1 cellular context compared by ENCODE assay signal in the genomic region with DNA sequence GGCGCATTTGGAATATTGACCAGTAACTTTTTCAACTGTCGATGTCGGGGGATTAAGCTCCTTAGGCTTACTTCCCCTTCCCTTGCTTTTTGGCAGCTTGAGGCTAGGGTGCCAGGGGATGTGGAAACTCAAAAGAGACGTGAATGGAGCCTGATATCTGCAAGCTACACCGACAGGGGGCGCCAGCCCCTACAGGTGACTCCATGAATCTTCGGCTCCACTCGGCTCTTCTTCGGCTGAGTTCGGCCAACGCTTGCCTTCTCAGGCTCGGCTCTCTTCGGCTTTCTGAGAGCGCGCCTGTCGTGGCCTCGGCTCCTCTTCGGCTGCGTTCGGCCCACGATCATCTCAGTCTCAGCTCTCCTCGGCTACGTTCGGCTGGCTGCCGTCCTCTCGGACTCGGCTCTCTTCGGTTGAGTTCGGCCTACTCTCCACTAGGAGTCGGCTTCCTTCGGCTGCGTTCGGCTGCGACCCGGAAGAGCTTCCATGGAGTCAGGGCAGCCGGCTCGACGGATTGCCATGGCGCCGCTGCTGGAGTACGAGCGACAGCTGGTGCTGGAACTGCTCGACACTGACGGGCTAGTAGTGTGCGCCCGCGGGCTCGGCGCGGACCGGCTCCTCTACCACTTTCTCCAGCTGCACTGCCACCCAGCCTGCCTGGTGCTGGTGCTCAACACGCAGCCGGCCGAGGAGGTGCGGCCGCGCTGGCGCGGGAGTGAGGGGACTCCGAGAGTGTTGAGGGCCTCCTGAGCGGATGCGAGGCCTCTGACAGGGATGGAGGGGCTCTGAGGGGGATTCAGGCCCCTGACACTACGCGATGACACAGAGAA.
TF ChIP-seq lines count a peak whose summit lies in the region.

A gene (plus strand): TSS at position 472 of the 827 bp plus-strand sequence. CDS start 12 bp downstream, at position 484.

TF ChIP-seq in HepG2, 621 proteins besides CTCF, POLR2A, EP300 and RAD21 (continued from another document and continues in another):
- TF ChIP-seq, protein P1, sequence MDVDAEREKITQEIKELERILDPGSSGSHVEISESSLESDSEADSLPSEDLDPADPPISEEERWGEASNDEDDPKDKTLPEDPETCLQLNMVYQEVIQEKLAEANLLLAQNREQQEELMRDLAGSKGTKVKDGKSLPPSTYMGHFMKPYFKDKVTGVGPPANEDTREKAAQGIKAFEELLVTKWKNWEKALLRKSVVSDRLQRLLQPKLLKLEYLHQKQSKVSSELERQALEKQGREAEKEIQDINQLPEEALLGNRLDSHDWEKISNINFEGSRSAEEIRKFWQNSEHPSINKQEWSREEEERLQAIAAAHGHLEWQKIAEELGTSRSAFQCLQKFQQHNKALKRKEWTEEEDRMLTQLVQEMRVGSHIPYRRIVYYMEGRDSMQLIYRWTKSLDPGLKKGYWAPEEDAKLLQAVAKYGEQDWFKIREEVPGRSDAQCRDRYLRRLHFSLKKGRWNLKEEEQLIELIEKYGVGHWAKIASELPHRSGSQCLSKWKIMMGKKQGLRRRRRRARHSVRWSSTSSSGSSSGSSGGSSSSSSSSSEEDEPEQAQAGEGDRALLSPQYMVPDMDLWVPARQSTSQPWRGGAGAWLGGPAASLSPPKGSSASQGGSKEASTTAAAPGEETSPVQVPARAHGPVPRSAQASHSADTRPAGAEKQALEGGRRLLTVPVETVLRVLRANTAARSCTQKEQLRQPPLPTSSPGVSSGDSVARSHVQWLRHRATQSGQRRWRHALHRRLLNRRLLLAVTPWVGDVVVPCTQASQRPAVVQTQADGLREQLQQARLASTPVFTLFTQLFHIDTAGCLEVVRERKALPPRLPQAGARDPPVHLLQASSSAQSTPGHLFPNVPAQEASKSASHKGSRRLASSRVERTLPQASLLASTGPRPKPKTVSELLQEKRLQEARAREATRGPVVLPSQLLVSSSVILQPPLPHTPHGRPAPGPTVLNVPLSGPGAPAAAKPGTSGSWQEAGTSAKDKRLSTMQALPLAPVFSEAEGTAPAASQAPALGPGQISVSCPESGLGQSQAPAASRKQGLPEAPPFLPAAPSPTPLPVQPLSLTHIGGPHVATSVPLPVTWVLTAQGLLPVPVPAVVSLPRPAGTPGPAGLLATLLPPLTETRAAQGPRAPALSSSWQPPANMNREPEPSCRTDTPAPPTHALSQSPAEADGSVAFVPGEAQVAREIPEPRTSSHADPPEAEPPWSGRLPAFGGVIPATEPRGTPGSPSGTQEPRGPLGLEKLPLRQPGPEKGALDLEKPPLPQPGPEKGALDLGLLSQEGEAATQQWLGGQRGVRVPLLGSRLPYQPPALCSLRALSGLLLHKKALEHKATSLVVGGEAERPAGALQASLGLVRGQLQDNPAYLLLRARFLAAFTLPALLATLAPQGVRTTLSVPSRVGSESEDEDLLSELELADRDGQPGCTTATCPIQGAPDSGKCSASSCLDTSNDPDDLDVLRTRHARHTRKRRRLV (CRISPR knock-in tag; IDR thresholded peaks at IDR 0.05): peak; percentile 94; the same call in 1 of the 2 replicates
- TF ChIP-seq FOXA1 (IDR thresholded peaks at IDR 0.05) (no peak), FOXA1 (CRISPR knock-in tag; IDR thresholded peaks at IDR 0.05) (peak; percentile 23), ZNF256 (CRISPR knock-in tag; conservative IDR thresholded peaks at IDR 0.05) (peak; percentile 93; the same call in 1 of the 2 replicates), ZBTB7A (CRISPR knock-in tag; IDR thresholded peaks at IDR 0.05) (no peak), SIX4 (CRISPR knock-in tag; IDR thresholded peaks at IDR 0.05) (0 out of 2 replicates have a peak, but pooled peaks have one; percentile 36), ZNF382 (CRISPR knock-in tag; IDR thresholded peaks at IDR 0.05; ENCODE audit: borderline replicate concordance) (no peak), NBN (conservative IDR thresholded peaks at IDR 0.05) (no peak), RORA (CRISPR knock-in tag; IDR thresholded peaks at IDR 0.05) (no peak), ZNF326 (CRISPR knock-in tag; IDR thresholded peaks at IDR 0.05; ENCODE audit: borderline replicate concordance) (0 out of 2 replicates have a peak, but pooled peaks have one; percentile 73), SMAD3 (CRISPR knock-in tag; IDR thresholded peaks at IDR 0.05) (peak; percentile 47), TCF12 (IDR thresholded peaks at IDR 0.05) (no peak), TCF12 (CRISPR knock-in tag; IDR thresholded peaks at IDR 0.05) (peak; percentile 81; the same call in 1 of the 2 replicates), SRSF4 (IDR thresholded peaks at IDR 0.05; ENCODE audit: low read depth, low read length, poor library complexity, severe bottlenecking) (no peak), BHLHE40 (IDR thresholded peaks at IDR 0.05; ENCODE audit: low read length) (0 out of 2 replicates have a peak, but pooled peaks have one; percentile 6), KDM3A (CRISPR knock-in tag; IDR thresholded peaks at IDR 0.05; ENCODE audit: low read depth) (peak; percentile 96)
- TF ChIP-seq, protein P2, sequence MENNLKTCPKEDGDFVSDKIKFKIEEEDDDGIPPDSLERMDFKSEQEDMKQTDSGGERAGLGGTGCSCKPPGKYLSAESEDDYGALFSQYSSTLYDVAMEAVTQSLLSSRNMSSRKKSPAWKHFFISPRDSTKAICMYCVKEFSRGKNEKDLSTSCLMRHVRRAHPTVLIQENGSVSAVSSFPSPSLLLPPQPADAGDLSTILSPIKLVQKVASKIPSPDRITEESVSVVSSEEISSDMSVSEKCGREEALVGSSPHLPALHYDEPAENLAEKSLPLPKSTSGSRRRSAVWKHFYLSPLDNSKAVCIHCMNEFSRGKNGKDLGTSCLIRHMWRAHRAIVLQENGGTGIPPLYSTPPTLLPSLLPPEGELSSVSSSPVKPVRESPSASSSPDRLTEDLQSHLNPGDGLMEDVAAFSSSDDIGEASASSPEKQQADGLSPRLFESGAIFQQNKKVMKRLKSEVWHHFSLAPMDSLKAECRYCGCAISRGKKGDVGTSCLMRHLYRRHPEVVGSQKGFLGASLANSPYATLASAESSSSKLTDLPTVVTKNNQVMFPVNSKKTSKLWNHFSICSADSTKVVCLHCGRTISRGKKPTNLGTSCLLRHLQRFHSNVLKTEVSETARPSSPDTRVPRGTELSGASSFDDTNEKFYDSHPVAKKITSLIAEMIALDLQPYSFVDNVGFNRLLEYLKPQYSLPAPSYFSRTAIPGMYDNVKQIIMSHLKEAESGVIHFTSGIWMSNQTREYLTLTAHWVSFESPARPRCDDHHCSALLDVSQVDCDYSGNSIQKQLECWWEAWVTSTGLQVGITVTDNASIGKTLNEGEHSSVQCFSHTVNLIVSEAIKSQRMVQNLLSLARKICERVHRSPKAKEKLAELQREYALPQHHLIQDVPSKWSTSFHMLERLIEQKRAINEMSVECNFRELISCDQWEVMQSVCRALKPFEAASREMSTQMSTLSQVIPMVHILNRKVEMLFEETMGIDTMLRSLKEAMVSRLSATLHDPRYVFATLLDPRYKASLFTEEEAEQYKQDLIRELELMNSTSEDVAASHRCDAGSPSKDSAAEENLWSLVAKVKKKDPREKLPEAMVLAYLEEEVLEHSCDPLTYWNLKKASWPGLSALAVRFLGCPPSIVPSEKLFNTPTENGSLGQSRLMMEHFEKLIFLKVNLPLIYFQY (CRISPR knock-in tag; IDR thresholded peaks at IDR 0.05; ENCODE audit: borderline replicate concordance): peak; percentile 33; the same call in 1 of the 2 replicates
- TF ChIP-seq, protein P3, sequence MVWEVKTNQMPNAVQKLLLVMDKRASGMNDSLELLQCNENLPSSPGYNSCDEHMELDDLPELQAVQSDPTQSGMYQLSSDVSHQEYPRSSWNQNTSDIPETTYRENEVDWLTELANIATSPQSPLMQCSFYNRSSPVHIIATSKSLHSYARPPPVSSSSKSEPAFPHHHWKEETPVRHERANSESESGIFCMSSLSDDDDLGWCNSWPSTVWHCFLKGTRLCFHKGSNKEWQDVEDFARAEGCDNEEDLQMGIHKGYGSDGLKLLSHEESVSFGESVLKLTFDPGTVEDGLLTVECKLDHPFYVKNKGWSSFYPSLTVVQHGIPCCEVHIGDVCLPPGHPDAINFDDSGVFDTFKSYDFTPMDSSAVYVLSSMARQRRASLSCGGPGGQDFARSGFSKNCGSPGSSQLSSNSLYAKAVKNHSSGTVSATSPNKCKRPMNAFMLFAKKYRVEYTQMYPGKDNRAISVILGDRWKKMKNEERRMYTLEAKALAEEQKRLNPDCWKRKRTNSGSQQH (CRISPR knock-in tag; IDR thresholded peaks at IDR 0.05; ENCODE audit: low read depth): peak; percentile 56
- TF ChIP-seq, protein P4, sequence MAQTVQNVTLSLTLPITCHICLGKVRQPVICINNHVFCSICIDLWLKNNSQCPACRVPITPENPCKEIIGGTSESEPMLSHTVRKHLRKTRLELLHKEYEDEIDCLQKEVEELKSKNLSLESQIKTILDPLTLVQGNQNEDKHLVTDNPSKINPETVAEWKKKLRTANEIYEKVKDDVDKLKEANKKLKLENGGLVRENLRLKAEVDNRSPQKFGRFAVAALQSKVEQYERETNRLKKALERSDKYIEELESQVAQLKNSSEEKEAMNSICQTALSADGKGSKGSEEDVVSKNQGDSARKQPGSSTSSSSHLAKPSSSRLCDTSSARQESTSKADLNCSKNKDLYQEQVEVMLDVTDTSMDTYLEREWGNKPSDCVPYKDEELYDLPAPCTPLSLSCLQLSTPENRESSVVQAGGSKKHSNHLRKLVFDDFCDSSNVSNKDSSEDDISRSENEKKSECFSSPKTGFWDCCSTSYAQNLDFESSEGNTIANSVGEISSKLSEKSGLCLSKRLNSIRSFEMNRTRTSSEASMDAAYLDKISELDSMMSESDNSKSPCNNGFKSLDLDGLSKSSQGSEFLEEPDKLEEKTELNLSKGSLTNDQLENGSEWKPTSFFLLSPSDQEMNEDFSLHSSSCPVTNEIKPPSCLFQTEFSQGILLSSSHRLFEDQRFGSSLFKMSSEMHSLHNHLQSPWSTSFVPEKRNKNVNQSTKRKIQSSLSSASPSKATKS (CRISPR knock-in tag; IDR thresholded peaks at IDR 0.05): no peak
- TF ChIP-seq, protein P5, sequence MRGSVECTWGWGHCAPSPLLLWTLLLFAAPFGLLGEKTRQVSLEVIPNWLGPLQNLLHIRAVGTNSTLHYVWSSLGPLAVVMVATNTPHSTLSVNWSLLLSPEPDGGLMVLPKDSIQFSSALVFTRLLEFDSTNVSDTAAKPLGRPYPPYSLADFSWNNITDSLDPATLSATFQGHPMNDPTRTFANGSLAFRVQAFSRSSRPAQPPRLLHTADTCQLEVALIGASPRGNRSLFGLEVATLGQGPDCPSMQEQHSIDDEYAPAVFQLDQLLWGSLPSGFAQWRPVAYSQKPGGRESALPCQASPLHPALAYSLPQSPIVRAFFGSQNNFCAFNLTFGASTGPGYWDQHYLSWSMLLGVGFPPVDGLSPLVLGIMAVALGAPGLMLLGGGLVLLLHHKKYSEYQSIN (CRISPR knock-in tag; IDR thresholded peaks at IDR 0.05; ENCODE audit: borderline replicate concordance): no peak; the same call in 1 of the 2 replicates
- TF ChIP-seq, protein P6, sequence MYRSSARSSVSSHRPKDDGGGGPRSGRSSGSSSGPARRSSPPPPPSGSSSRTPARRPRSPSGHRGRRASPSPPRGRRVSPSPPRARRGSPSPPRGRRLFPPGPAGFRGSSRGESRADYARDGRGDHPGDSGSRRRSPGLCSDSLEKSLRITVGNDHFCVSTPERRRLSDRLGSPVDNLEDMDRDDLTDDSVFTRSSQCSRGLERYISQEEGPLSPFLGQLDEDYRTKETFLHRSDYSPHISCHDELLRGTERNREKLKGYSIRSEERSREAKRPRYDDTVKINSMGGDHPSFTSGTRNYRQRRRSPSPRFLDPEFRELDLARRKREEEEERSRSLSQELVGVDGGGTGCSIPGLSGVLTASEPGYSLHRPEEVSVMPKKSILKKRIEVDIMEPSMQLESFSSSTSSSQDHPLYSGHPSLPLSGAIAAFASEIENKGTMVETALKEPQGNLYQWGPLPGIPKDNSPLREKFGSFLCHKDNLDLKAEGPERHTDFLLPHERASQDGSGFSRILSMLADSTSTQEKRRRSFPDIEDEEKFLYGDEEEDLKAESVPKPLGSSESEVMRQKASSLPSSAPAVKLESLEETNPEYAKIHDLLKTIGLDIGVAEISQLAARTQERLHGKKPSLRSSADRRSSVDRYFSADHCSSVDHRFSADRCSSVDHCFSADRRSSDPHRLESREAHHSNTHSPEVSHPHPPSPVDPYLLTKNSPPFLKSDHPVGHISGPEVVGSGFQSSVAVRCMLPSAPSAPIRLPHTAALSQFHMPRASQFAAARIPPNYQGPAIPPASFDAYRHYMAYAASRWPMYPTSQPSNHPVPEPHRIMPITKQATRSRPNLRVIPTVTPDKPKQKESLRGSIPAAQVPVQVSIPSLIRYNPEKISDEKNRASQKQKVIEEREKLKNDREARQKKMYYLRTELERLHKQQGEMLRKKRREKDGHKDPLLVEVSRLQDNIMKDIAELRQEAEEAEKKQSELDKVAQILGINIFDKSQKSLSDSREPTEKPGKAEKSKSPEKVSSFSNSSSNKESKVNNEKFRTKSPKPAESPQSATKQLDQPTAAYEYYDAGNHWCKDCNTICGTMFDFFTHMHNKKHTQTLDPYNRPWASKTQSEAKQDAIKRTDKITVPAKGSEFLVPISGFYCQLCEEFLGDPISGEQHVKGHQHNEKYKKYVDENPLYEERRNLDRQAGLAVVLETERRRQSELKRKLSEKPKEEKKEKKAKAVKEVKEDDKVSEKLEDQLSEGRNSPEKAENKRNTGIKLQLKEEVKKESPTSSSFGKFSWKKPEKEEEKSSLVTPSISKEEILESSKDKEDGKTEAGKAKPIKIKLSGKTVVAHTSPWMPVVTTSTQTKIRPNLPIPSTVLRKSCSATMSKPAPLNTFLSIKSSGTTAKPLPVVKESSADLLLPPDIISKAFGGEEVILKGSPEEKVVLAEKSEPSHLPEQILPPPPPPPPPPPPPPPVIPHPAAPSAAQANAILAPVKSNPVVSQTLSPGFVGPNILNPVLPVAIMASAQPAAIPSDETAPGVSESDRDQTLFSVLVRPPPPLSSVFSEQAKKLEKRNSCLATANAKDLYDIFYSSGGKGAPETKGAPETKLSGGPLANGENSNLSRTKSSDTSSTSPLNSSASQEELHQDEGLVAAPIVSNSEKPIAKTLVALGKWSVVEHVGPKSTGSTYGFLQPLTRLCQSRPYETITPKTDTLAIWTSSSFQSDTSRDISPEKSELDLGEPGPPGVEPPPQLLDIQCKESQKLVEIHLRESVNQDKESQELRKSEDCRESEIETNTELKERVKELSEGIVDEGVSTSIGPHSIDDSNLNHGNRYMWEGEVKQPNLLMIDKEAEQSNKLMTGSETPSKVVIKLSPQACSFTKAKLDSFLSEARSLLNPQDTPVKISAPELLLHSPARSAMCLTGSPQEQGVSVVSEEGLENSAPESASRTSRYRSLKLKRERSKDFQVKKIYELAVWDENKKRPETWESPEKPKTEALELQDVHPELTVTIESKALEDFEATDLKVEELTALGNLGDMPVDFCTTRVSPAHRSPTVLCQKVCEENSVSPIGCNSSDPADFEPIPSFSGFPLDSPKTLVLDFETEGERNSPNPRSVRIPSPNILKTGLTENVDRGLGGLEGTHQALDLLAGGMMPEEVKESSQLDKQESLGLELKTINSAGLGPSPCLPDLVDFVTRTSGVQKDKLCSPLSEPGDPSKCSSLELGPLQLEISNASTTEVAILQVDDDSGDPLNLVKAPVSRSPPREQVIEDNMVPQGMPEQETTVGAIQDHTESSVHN (CRISPR knock-in tag; IDR thresholded peaks at IDR 0.05): 0 out of 2 replicates have a peak, but pooled peaks have one; percentile 73
- TF ChIP-seq, protein P7, sequence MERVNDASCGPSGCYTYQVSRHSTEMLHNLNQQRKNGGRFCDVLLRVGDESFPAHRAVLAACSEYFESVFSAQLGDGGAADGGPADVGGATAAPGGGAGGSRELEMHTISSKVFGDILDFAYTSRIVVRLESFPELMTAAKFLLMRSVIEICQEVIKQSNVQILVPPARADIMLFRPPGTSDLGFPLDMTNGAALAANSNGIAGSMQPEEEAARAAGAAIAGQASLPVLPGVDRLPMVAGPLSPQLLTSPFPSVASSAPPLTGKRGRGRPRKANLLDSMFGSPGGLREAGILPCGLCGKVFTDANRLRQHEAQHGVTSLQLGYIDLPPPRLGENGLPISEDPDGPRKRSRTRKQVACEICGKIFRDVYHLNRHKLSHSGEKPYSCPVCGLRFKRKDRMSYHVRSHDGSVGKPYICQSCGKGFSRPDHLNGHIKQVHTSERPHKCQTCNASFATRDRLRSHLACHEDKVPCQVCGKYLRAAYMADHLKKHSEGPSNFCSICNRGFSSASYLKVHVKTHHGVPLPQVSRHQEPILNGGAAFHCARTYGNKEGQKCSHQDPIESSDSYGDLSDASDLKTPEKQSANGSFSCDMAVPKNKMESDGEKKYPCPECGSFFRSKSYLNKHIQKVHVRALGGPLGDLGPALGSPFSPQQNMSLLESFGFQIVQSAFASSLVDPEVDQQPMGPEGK (CRISPR knock-in tag; IDR thresholded peaks at IDR 0.05): no peak; the same call in 1 of the 2 replicates
